17 cellular contexts compared by ENCODE assay signal in genomic region chr19:11325544-11325943, GRCh38. TPM values are rescaled to one million over a fixed set of nuclear protein-coding genes. Genes with fewer than 3 reads are reported as not detected.
DNase-seq lines count a peak whose midpoint lies in the region; ATAC-seq, FAIRE-seq and TF ChIP-seq lines count a peak whose summit lies in the region.
"Had no signal": no experiment of that assay in that cellular context is flagged by ENCODE, and none has a peak within 500 bp of the region (broad histone marks: within the 10 kb centered on the region; RNA-seq: fewer than 3 reads in every experiment).

No MANE protein-coding gene starts in this region.

- DNase-seq in A549 (ENCODE audit: low read depth in 1 of 2, low spot score in 1 of 2), result no peak
- no peak for DNase-seq in spleen
- DNase-seq in T-helper 9 cell, result no peak
- no peak for DNase-seq in esophagus squamous epithelium (lab: John Stamatoyannopoulos, UW)
- DNase-seq: C1 segment of cervical spinal cord, COR-L47, DMS53, NCI-H187 treated with DMSO at 0.1 percent for 48 hours, NCI-H774 had no signal

- TF ChIP-seq POLR2A in A549 (IDR thresholded peaks at IDR 0.05; ENCODE audit: low read length) (no peak), spleen (IDR thresholded peaks at IDR 0.05) (no peak), esophagus squamous epithelium (IDR thresholded peaks at IDR 0.05) (no peak)

- TF ChIP-seq CTCF in A549 (IDR thresholded peaks at IDR 0.05), result no peak
- TF ChIP-seq CTCF in Loucy (conservative IDR thresholded peaks at IDR 0.05; ENCODE audit: low read length), result no peak
- TF ChIP-seq CTCF in spleen (IDR thresholded peaks at IDR 0.05 in 8 of 11, conservative IDR thresholded peaks at IDR 0.05 in 3 of 11), result no peak
- TF ChIP-seq CTCF in esophagus squamous epithelium (IDR thresholded peaks at IDR 0.05), result no peak

- CTCF ChIA-PET in A549 (lab: Yijun Ruan, JAX), result interaction anchor here (0.6 to 1.3 kb wide), 3 partner anchors 44 to 157 kb away, joined by 3 to 4 read pairs (median 3); no protein-coding TSS in a partner anchor

- POLR2A ChIA-PET in A549 (lab: Yijun Ruan, JAX), result no interaction called here

- H3K4me3 ChIP-seq in A549 (no peak overlapping the region), BLaER1 (no peak overlapping the region), Loucy (ENCODE audit: low read length, poor library complexity, severe bottlenecking) (no peak overlapping the region), spleen (peak overlapping the region in 1 of 8 donors; percentile 52), esophagus squamous epithelium (no peak overlapping the region)
- H3K4me3 ChIP-seq: GM23338 had no signal

- H3K27me3 ChIP-seq in BLaER1, result no peaks in the 10 kb centered on the region
- H3K27me3 ChIP-seq in Loucy (ENCODE audit: insufficient read depth, low read length, poor library complexity, severe bottlenecking), result no peaks in the 10 kb centered on the region
- no peaks in the 10 kb centered on the region for H3K27me3 ChIP-seq in spleen (replicated peaks in 1 of 7)
- H3K27me3 ChIP-seq in esophagus squamous epithelium, result no peaks in the 10 kb centered on the region

- H4K20me1 ChIP-seq in BLaER1 (no peaks in the 10 kb centered on the region), Loucy (ENCODE audit: insufficient read depth, low read length, poor library complexity, severe bottlenecking) (no peaks in the 10 kb centered on the region)

- TF ChIP-seq EP300 in A549 (IDR thresholded peaks at IDR 0.05), result no peak

- intact Hi-C loops in spleen (cut with DNase I; ENCODE audit: low total_unique reads), result no loop called here
- intact Hi-C loops in esophagus squamous epithelium (cut with DNase I), result no loop called here

- no peak overlapping the region for H2AFZ ChIP-seq in Loucy (ENCODE audit: low read length)
- H2AFZ ChIP-seq: GM23338 had no signal

- H3K9me2 ChIP-seq in Loucy (replicated peaks; ENCODE audit: low read depth, low read length), result no peaks in the 10 kb centered on the region

- H3K79me2 ChIP-seq in Loucy (ENCODE audit: insufficient read depth, low read length), result peaks cover 9% of the 10 kb centered on the region; the same call in 1 of the 2 replicates

- no peak for FAIRE-seq in A549 (lab: Jason Lieb, UNC)
- FAIRE-seq: GM18507 had no signal

- no peak overlapping the region for H3K4me2 ChIP-seq in A549
- peak overlapping the region; percentile 94; the same call in 1 of the 2 replicates for H3K4me2 ChIP-seq in BLaER1
- H3K4me2 ChIP-seq in Loucy (ENCODE audit: low read depth, low read length, poor library complexity, severe bottlenecking), result no peak overlapping the region
- H3K4me2 ChIP-seq: GM23338 had no signal

- H3K9me3 ChIP-seq in A549 (no peaks in the 10 kb centered on the region), BLaER1 (no peaks in the 10 kb centered on the region), Loucy (ENCODE audit: insufficient read depth, low read depth, low read length) (no peaks in the 10 kb centered on the region), spleen (no peaks in the 10 kb centered on the region), esophagus squamous epithelium (no peaks in the 10 kb centered on the region)

- peaks cover 32% of the 10 kb centered on the region for H3K4me1 ChIP-seq in A549
- peaks cover 57% of the 10 kb centered on the region for H3K4me1 ChIP-seq in BLaER1
- H3K4me1 ChIP-seq in Loucy (ENCODE audit: insufficient read depth, low read length, poor library complexity, severe bottlenecking), result peaks cover 44% of the 10 kb centered on the region
- peaks cover 15 to 66% (median 38%) of the 10 kb centered on the region in 6 donors for H3K4me1 ChIP-seq in spleen
- H3K4me1 ChIP-seq in esophagus squamous epithelium, result peaks cover 26 to 44% (median 41%) of the 10 kb centered on the region in 3 donors

- H3K27ac ChIP-seq in A549 (peak overlapping the region; percentile 79 to 89; a peak in 5 of 6 replicates), BLaER1 (0 out of 2 replicates have a peak overlapping the region, but pooled peaks have one; percentile 35), spleen (peak overlapping the region in 7 of 8 donors; percentile 81 to 96 (median 88)), esophagus squamous epithelium (peak overlapping the region in 2 of 4 donors; percentile 86 to 89)

- H3F3A ChIP-seq in Loucy (ENCODE audit: low read depth), result peaks cover 6% of the 10 kb centered on the region; the same call in 1 of the 2 replicates

- WGBS in A549 (ENCODE audit: missing lambda C conversion rate), result 92% methylated on average over 7 of the region's 7 CpGs
- 87 to 96% (median 93%) methylated on average over 7 of the region's 7 CpGs for WGBS in spleen, 5 donors
- WGBS in esophagus squamous epithelium, 2 donors, result 86 to 88% methylated on average over 3 to 5 of the region's 7 CpGs

- H3K36me3 ChIP-seq in BLaER1, result peaks cover 33% of the 10 kb centered on the region
- no peaks in the 10 kb centered on the region for H3K36me3 ChIP-seq in Loucy (ENCODE audit: insufficient read depth, low read length)
- H3K36me3 ChIP-seq in spleen, result peaks cover 0 to 61% (median 36%) of the 10 kb centered on the region in 6 donors
- peaks cover 6 to 58% (median 13%) of the 10 kb centered on the region in 3 donors for H3K36me3 ChIP-seq in esophagus squamous epithelium

- H3K9ac ChIP-seq in BLaER1, result no peak overlapping the region
- peak overlapping the region; percentile 92 for H3K9ac ChIP-seq in Loucy (ENCODE audit: low read depth, low read length, poor library complexity, severe bottlenecking)
- H3K9ac ChIP-seq: KMS-11 had no signal

- no peak for TF ChIP-seq RAD21 in A549 (conservative IDR thresholded peaks at IDR 0.05 in 1 of 2, IDR thresholded peaks at IDR 0.05 in 1 of 2)

- ATAC-seq in A549 (no peak), GM19467 (IDR thresholded peaks at IDR 0.05; ENCODE audit: unreplicated experiment) (no peak)
- ATAC-seq: GM23338, Right ventricle myocardium inferior had no signal

TF ChIP-seq in A549, 52 proteins besides CTCF, POLR2A, EP300 and RAD21:
- TF ChIP-seq KDM1A (IDR thresholded peaks at IDR 0.05; ENCODE audit: low read depth), result peak; percentile 67; the same call in 1 of the 2 replicates
- TF ChIP-seq POLR2AphosphoS2 (conservative IDR thresholded peaks at IDR 0.05; ENCODE audit: low read length), result no peak

RNA-seq across cellular contexts. Expression of gene RAB3D, which starts 13.9 kb away (rescaled TPM):
- polyA plus RNA-seq in A549 (2011; rRNA removed) (22.3 and 26.8 TPM in 2 replicates), A549 (2017; fragmentation: RNase III; extraction: RNeasy Plus Mini Kit Qiagen cat#74134 plus additional on column Dnase treatment) (4.1 to 5.6 TPM (median 4.8 TPM) in 3 replicates), spleen (1 to 10 TPM; 2.5 to 6.4 (median 3.3) TPM)
- 13.2 and 14.0 TPM in 2 replicates for polyA plus RNA-seq in A549 (2012; cell fraction: cytosol; rRNA removed)
- 6.9 and 9.4 TPM in 2 replicates for polyA plus RNA-seq in A549 (2012; cell fraction: nucleus; rRNA removed)
- 95.2 and 136 TPM in 2 replicates for polyA minus RNA-seq in A549 (2011; rRNA and poly(A)+ RNA removed)
- total RNA-seq in spleen (10 to 100 TPM; 26.7 to 51.3 (median 43.5) TPM), esophagus squamous epithelium (10 to 100 TPM; 55.9 to 90.4 (median 73.8) TPM)

RNA-seq across cellular contexts. Expression of gene TMEM205, which starts 20.5 kb away (rescaled TPM):
- polyA plus RNA-seq in A549 (2011; rRNA removed) (183 and 230 TPM in 2 replicates), A549 (2017; fragmentation: RNase III; extraction: RNeasy Plus Mini Kit Qiagen cat#74134 plus additional on column Dnase treatment) (91.6 to 92.6 TPM (median 92.3 TPM) in 3 replicates), spleen (10 to 100 TPM; 65.8 to 82.0 (median 73.4) TPM)
- polyA plus RNA-seq in A549 (2012; cell fraction: cytosol; rRNA removed), result 269 and 277 TPM in 2 replicates
- polyA plus RNA-seq in A549 (2012; cell fraction: nucleus; rRNA removed), result 218 and 264 TPM in 2 replicates
- polyA minus RNA-seq in A549 (2011; rRNA and poly(A)+ RNA removed), result 135 and 193 TPM in 2 replicates
- total RNA-seq in spleen (100 to 1,000 TPM in 3 of 7 donors, 10 to 100 TPM in 4; 44.1 to 143 (median 54.2) TPM), esophagus squamous epithelium (100 to 1,000 TPM in 2 of 4 donors, 10 to 100 TPM in 2; 80.1 to 173 (median 129) TPM)

RNA-seq across cellular contexts. Expression of gene CCDC159, which starts 20.8 kb away (rescaled TPM):
- 11.3 and 12.2 TPM in 2 replicates for polyA plus RNA-seq in A549 (2011; rRNA removed)
- 7.5 and 7.9 TPM in 2 replicates for polyA plus RNA-seq in A549 (2012; cell fraction: cytosol; rRNA removed)
- 40.2 and 53.1 TPM in 2 replicates for polyA plus RNA-seq in A549 (2012; cell fraction: nucleus; rRNA removed)
- 8.4 to 11.2 TPM (median 8.6 TPM) in 3 replicates for polyA plus RNA-seq in A549 (2017; fragmentation: RNase III; extraction: RNeasy Plus Mini Kit Qiagen cat#74134 plus additional on column Dnase treatment)
- polyA minus RNA-seq in A549 (2011; rRNA and poly(A)+ RNA removed), result 8.0 and 12.8 TPM in 2 replicates
- total RNA-seq in spleen, result 10 to 100 TPM; 40.1 to 57.5 (median 51.3) TPM
- 10 to 100 TPM; 34.7 to 83.7 (median 73.9) TPM for polyA plus RNA-seq in spleen
- 10 to 100 TPM in 1 of 4 donors, 1 to 10 TPM in 3; 5.7 to 17.7 (median 8.0) TPM for total RNA-seq in esophagus squamous epithelium

RNA-seq across cellular contexts. Expression of gene TSPAN16, which starts 29.6 kb away (rescaled TPM):
- polyA plus RNA-seq in A549 (2011; rRNA removed) (not detected in 2 replicates), A549 (2017; fragmentation: RNase III; extraction: RNeasy Plus Mini Kit Qiagen cat#74134 plus additional on column Dnase treatment) (not detected in 3 replicates), spleen (not detected)
- polyA plus RNA-seq in A549 (2012; cell fraction: cytosol; rRNA removed), result not detected in 2 replicates
- not detected in 2 replicates for polyA plus RNA-seq in A549 (2012; cell fraction: nucleus; rRNA removed)
- polyA minus RNA-seq in A549 (2011; rRNA and poly(A)+ RNA removed), result not detected in 2 replicates
- total RNA-seq in spleen (not detected), esophagus squamous epithelium (not detected)
- total RNA-seq: GM23338, NCI-H460, Right ventricle myocardium inferior had no signal
- polyA plus RNA-seq: GM23338 had no signal

RNA-seq across cellular contexts. Expression of gene PLPPR2, which starts 29.7 kb away (rescaled TPM):
- polyA plus RNA-seq in A549 (2011; rRNA removed), result 5.6 and 6.3 TPM in 2 replicates
- polyA plus RNA-seq in A549 (2012; cell fraction: cytosol; rRNA removed), result 8.6 and 11.8 TPM in 2 replicates
- 20.2 and 33.1 TPM in 2 replicates for polyA plus RNA-seq in A549 (2012; cell fraction: nucleus; rRNA removed)
- 8.6 to 12.3 TPM (median 9.7 TPM) in 3 replicates for polyA plus RNA-seq in A549 (2017; fragmentation: RNase III; extraction: RNeasy Plus Mini Kit Qiagen cat#74134 plus additional on column Dnase treatment)
- 4.7 TPM in 2 replicates for polyA minus RNA-seq in A549 (2011; rRNA and poly(A)+ RNA removed)
- 10 to 100 TPM; 19.0 to 41.0 (median 26.6) TPM for total RNA-seq in spleen
- 10 to 100 TPM in 1 of 3 donors, 1 to 10 TPM in 2; 4.2 to 10.8 (median 8.5) TPM for polyA plus RNA-seq in spleen
- total RNA-seq in esophagus squamous epithelium, result 10 to 100 TPM in 1 of 4 donors, 1 to 10 TPM in 3; 5.1 to 14.2 (median 9.7) TPM
